Comparison of ENCODE assay signal across 19 cellular contexts in genomic region chr2:104855174-104856085, GRCh38. TPM values are rescaled to one million over a fixed set of nuclear protein-coding genes. Genes with fewer than 3 reads are reported as not detected.
DNase-seq lines count a peak whose midpoint lies in the region; FAIRE-seq and TF ChIP-seq lines count a peak whose summit lies in the region.
"Had no signal": no experiment of that assay in that cellular context is flagged by ENCODE, and none has a peak within 500 bp of the region (broad histone marks: within the 10 kb centered on the region; RNA-seq: fewer than 3 reads in every experiment).

No MANE protein-coding gene starts in this region.

- intact Hi-C loops in kidney (cut with DNase I), result no loop called here

- H3K4me3 ChIP-seq in SK-N-MC (peak overlapping the region; percentile 81), kidney (ENCODE audit: low read length in 2 of 2) (peak overlapping the region in 1 of 2 donors; percentile 80)
- H3K4me3 ChIP-seq: GM23248, MG63 had no signal

- no peak for TF ChIP-seq CTCF in kidney (IDR thresholded peaks at IDR 0.05; ENCODE audit: borderline replicate concordance, extremely low read depth, insufficient read depth)

- H3K36me3 ChIP-seq in SK-N-MC (ENCODE audit: insufficient read depth, low read length) (no peaks in the 10 kb centered on the region), kidney (ENCODE audit: control insufficient read depth in 1 of 2, insufficient read depth in 2 of 2, low read length in 2 of 2) (peaks cover 0 to 4% of the 10 kb centered on the region in 2 donors)
- H3K36me3 ChIP-seq: MG63, tibial artery had no signal

- H3K4me1 ChIP-seq in kidney (ENCODE audit: control insufficient read depth in 1 of 2, insufficient read depth in 1 of 2, low read depth in 1 of 2, low read length in 2 of 2), result peaks cover 0 to 5% of the 10 kb centered on the region in 2 donors

- H3K9ac ChIP-seq in SK-N-MC (ENCODE audit: insufficient read length) (no peak overlapping the region), kidney (ENCODE audit: low read length in 2 of 2) (peak overlapping the region in 1 of 2 donors; percentile 93)
- H3K9ac ChIP-seq: GM23248 had no signal

- no peak for FAIRE-seq in kidney (lab: Jason Lieb, UNC)
- FAIRE-seq: colon had no signal

- DNase-seq in DMS53 (lab: John Stamatoyannopoulos, UW) (peak; percentile 39), DMS53 treated with DMSO at 0.1 percent for 48 hours (lab: John Stamatoyannopoulos, UW; ENCODE audit: unreplicated experiment) (no peak), SK-N-MC (ENCODE audit: low read depth, low spot score) (no peak), kidney (peak; percentile 70), NCI-H226 (no peak), NCI-H1694 (lab: John Stamatoyannopoulos, UW) (no peak)
- peak; percentile 22 for DNase-seq in stimulated activated naive CD4-positive, alpha-beta T cell treated with Interleukin-2 at 50 U/mL for 16 hours (lab: John Stamatoyannopoulos, UW)
- DNase-seq in stimulated activated CD8-positive, alpha-beta memory T cell treated with anti-CD3 and anti-CD28 coated beads, Interleukin-4, amount 100 ng/mL, for 48 hours, result no peak
- DNase-seq: activated CD8-positive, alpha-beta T cell treated with anti-CD3 and anti-CD28 coated beads, Interleukin-2, amount 10 ng/mL, durations not matched to agents 7 days and 5 days; activated naive CD4-positive, alpha-beta T cell treated with anti-CD3 and anti-CD28 coated beads, Interleukin-2, amount 10 ng/mL, durations not matched to agents 7 days and 5 days; MG63; NCI-H2171 treated with DMSO at 0.1 percent for 48 hours; OCI-M1; tibial artery had no signal

- H3K27ac ChIP-seq in SK-N-MC, result no peak overlapping the region
- peak overlapping the region; percentile 62 to 81 for H3K27ac ChIP-seq in kidney (ENCODE audit: low read depth in 2 of 2, low read length in 2 of 2)
- H3K27ac ChIP-seq: GM23248, tibial artery had no signal

- H3K9me3 ChIP-seq in SK-N-MC (ENCODE audit: low read depth, low read length), result no peaks in the 10 kb centered on the region
- no peaks in the 10 kb centered on the region for H3K9me3 ChIP-seq in kidney (ENCODE audit: control insufficient read depth in 1 of 2, low read length in 2 of 2)
- H3K9me3 ChIP-seq: MG63, tibial artery had no signal

RNA-seq across cellular contexts. Expression of gene POU3F3, which starts 1.5 kb away (rescaled TPM):
- total RNA-seq in kidney, result 118 TPM
- 31.4 TPM for polyA plus RNA-seq in kidney (ENCODE audit: insufficient read depth, low read depth, low replicate concordance)
- total RNA-seq: A172; activated CD8-positive, alpha-beta T cell treated with anti-CD3 and anti-CD28 coated beads, Interleukin-2, amount 10 ng/mL, durations not matched to agents 7 days and 5 days; GM23248; myocyte; T-helper 2 cell treated with Interferon-gamma antibody and Interleukin-4, amounts not matched to agents 100 ng/mL and 5 ng/mL, for 36 hours had no signal
- polyA plus RNA-seq: GM23248 had no signal

Comparison
In these comparisons a context has a peak if more than half of its experiments do, and no peak if none do; other contexts are left out.
1. DNase-seq: peak in DMS53 (single experiment), kidney (single experiment) and stimulated activated naive CD4-positive, alpha-beta T cell treated with Interleukin-2 at 50 U/mL for 16 hours (single experiment); none in DMS53 treated with DMSO at 0.1 percent for 48 hours (single experiment), SK-N-MC (single experiment), NCI-H226 (single experiment), stimulated activated CD8-positive, alpha-beta memory T cell treated with anti-CD3 and anti-CD28 coated beads, Interleukin-4, amount 100 ng/mL, for 48 hours (single experiment) and NCI-H1694 (single experiment).